In the genomic region with DNA sequence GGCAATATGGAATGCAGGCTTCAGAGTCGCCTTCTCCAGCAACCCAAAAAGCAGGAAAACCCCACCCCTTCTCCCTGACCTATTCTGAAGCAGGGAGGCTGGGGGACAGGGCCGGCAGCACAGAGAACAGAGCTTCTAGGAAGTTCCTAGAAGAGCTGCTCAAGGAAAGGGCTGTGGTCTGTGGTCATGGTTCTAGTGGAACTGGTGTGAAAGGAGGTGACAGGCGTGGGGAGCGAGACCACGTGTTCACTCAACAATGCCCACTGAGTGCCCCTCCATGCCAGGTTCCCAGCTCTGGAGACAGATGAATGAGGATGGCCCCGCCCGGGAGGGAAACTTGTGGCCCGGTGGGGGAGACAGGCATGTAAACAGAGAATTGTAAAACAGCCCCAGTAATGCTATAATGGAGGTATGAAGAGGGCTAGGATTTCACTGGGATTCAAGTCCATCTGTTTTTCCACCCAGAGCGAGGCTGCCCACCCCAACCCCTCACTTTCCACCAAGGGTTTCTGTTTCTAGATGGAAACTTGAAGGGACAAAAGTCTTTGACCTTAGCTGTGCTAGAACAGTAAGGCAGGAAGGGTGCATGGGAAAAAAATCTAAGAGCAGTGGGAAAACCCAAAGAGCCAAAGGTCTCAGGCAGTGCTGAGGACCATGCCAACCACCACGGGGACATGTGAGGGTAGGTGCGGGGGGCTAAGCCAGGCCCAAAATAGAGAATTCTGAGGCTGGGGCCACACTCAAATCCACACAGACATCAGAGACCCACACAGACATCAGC, we compare ENCODE assay signal across 11 cellular contexts.
A peak's percentile ranks its signal among the peaks of the same experiment; 100 is the strongest.
DNase-seq lines count a peak whose midpoint lies in the region; ATAC-seq and TF ChIP-seq lines count a peak whose summit lies in the region.
"Had no signal": no experiment of that assay in that cellular context is flagged by ENCODE, and none has a peak within 500 bp of the region (broad histone marks: within the 10 kb centered on the region; RNA-seq: fewer than 3 reads in every experiment).

No MANE protein-coding gene starts in this region.

- H3K27me3 ChIP-seq in right atrium auricular region: no peaks in the 10 kb centered on the region
- no peaks in the 10 kb centered on the region for H3K27me3 ChIP-seq in psoas muscle (ENCODE audit: insufficient read depth in 3 of 3, low read length in 2 of 3)

- peaks cover 5 to 100% of the 10 kb centered on the region in 2 donors for H3K4me1 ChIP-seq in right atrium auricular region
- peaks cover 92% of the 10 kb centered on the region for H3K4me1 ChIP-seq in psoas muscle

- ATAC-seq in psoas muscle: no peak
- ATAC-seq in activated naive CD4-positive, alpha-beta T cell treated with anti-CD3 and anti-CD28 coated beads, Interleukin-2, amount 50 U/mL, for 72 hours: no peak

- H3K27ac ChIP-seq in RWPE1 (peak overlapping the region; percentile 93), right atrium auricular region (peak overlapping the region; percentile 96 to 99), psoas muscle (peak overlapping the region; percentile 87)

- H3K27ac Mint-ChIP-seq in activated naive CD4-positive, alpha-beta T cell treated with anti-CD3 and anti-CD28 coated beads, Interleukin-2, amount 50 U/mL, for 72 hours: no peak overlapping the region
- H3K27ac Mint-ChIP-seq: activated naive CD4-positive, alpha-beta T cell treated with anti-CD3 and anti-CD28 coated beads for 36 hours; progenitor cell of endocrine pancreas had no signal

- TF ChIP-seq CTCF in RWPE1 (conservative IDR thresholded peaks at IDR 0.05; ENCODE audit: low read depth): no peak
- TF ChIP-seq CTCF in right atrium auricular region (IDR thresholded peaks at IDR 0.05): no peak
- TF ChIP-seq CTCF in psoas muscle (IDR thresholded peaks at IDR 0.05): no peak
- TF ChIP-seq CTCF in GM10248 (IDR thresholded peaks at IDR 0.05; ENCODE audit: control extremely low read depth, extremely low read depth, low read depth, missing control alignments): no peak

- H3K36me3 ChIP-seq in right atrium auricular region (peaks cover 16% of the 10 kb centered on the region), psoas muscle (ENCODE audit: insufficient read depth in 1 of 2, low read depth in 1 of 2) (no peaks in the 10 kb centered on the region)

- DNase-seq in CD1c-positive myeloid dendritic cell (ENCODE audit: extremely low spot score): peak; percentile 19
- no peak for DNase-seq in RWPE1 (ENCODE audit: low spot score)
- no peak for DNase-seq in right atrium auricular region (ENCODE audit: low spot score)
- DNase-seq in psoas muscle: peak in 1 of 2 donors; percentile 12
- DNase-seq in GM10248 (ENCODE audit: extremely low spot score): no peak
- DNase-seq in RKO (ENCODE audit: low spot score): no peak
- DNase-seq in T-helper 9 cell: no peak
- no peak for DNase-seq in activated naive CD4-positive, alpha-beta T cell treated with anti-CD3 and anti-CD28 coated beads, Interleukin-2, amount 50 U/mL, for 72 hours (ENCODE audit: low spot score in 2 of 2)
- DNase-seq: activated naive CD4-positive, alpha-beta T cell treated with anti-CD3 and anti-CD28 coated beads for 36 hours; COR-L47 had no signal

- intact Hi-C loops in psoas muscle (cut with DNase I): no loop called here

- WGBS in psoas muscle, 3 donors: 60 to 66% (median 64%) methylated on average over 11 of the region's 11 CpGs

- POLR2A ChIA-PET in RWPE1 (lab: Yijun Ruan, JAX; ENCODE audit: low non-redundant PET): no interaction called here
- POLR2A ChIA-PET in GM10248 (lab: Yijun Ruan, JAX): no interaction called here

- no peaks in the 10 kb centered on the region for H3K36me3 Mint-ChIP-seq in activated naive CD4-positive, alpha-beta T cell treated with anti-CD3 and anti-CD28 coated beads, Interleukin-2, amount 50 U/mL, for 72 hours

- no peaks in the 10 kb centered on the region for H3K9me3 Mint-ChIP-seq in activated naive CD4-positive, alpha-beta T cell treated with anti-CD3 and anti-CD28 coated beads, Interleukin-2, amount 50 U/mL, for 72 hours
- H3K9me3 Mint-ChIP-seq: activated naive CD4-positive, alpha-beta T cell treated with anti-CD3 and anti-CD28 coated beads for 36 hours had no signal

- no peaks in the 10 kb centered on the region for H3K9me3 ChIP-seq in right atrium auricular region
- no peaks in the 10 kb centered on the region for H3K9me3 ChIP-seq in psoas muscle

- CTCF ChIA-PET in RWPE1 (lab: Yijun Ruan, JAX): interaction anchor here (0.6 kb wide), 1 partner anchor 23 kb away, joined by 3 read pairs; no protein-coding TSS in a partner anchor
- CTCF ChIA-PET in GM10248 (lab: Yijun Ruan, JAX): interaction anchor here (1.3 kb wide), 1 partner anchor 44 kb away, joined by 4 read pairs; no protein-coding TSS in a partner anchor

- H3K4me3 ChIP-seq in right atrium auricular region (peak overlapping the region in 1 of 2 donors; percentile 6), psoas muscle (peak overlapping the region; percentile 34)
